In the genomic region with DNA sequence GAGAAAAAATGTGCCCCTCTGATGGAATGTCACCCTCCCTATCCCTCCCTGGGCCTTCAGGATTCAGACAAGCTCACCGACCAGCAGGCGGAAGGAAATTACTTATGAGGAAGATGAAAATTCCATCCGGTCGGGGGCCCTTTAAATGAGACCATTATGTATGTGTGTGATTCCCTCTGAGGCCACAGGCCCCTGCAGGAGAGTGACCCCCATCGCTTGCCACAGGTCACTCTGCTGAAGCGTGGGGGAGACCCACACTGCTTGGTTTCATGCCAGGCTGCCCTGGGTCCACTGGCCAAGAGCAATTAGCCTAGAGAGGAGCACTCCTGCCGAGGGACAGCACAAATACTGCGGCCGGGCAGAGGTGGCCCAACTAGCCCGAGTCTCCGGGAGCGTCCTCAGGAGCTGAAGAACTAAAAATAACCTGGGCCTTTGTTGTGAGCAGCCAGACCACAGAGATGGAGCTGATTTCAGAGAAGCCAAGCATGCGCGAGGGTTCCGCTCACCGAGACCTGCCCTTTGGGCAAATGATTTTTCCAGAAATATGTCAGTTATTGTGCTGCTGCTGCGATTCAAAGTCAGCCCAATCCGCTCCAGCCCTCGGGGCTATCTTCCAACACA, we compare ENCODE assay signal across 13 cellular contexts.
DNase-seq lines count a peak whose midpoint lies in the region; ATAC-seq and TF ChIP-seq lines count a peak whose summit lies in the region.
"Had no signal": no experiment of that assay in that cellular context is flagged by ENCODE, and none has a peak within 500 bp of the region (broad histone marks: within the 10 kb centered on the region; RNA-seq: fewer than 3 reads in every experiment).

No MANE protein-coding gene starts in this region.

- H3K9me3 Mint-ChIP-seq in activated CD4-positive, alpha-beta memory T cell treated with anti-CD3 and anti-CD28 coated beads, Interleukin-2, amount 10 ng/mL, durations not matched to agents 7 days and 5 days, result no peaks in the 10 kb centered on the region

- H3K4me1 Mint-ChIP-seq in activated CD4-positive, alpha-beta memory T cell treated with anti-CD3 and anti-CD28 coated beads, Interleukin-2, amount 10 ng/mL, durations not matched to agents 7 days and 5 days, result peaks cover 5% of the 10 kb centered on the region

- no peaks in the 10 kb centered on the region for H4K20me1 ChIP-seq in mammary epithelial cell (ENCODE audit: insufficient read depth, low read length)

- peak overlapping the region; percentile 90 for H2AFZ ChIP-seq in mammary epithelial cell (ENCODE audit: low read depth, low read length)

- H3K36me3 Mint-ChIP-seq in activated CD4-positive, alpha-beta memory T cell treated with anti-CD3 and anti-CD28 coated beads, Interleukin-2, amount 10 ng/mL, durations not matched to agents 7 days and 5 days (ENCODE audit: low read depth), result no peaks in the 10 kb centered on the region
- H3K36me3 Mint-ChIP-seq: CD4-positive, CD25-positive, alpha-beta regulatory T cell had no signal

- CTCF ChIA-PET in mammary epithelial cell (lab: Charles Lee; ENCODE audit: low non-redundant PET), result interaction anchor here (0.6 kb wide), 1 partner anchor 19 kb away, joined by 4 read pairs; no protein-coding TSS in a partner anchor
- CTCF ChIA-PET in activated CD4-positive, alpha-beta memory T cell treated with anti-CD3 and anti-CD28 coated beads, Interleukin-2, amount 10 ng/mL, durations not matched to agents 7 days and 5 days (lab: Charles Lee), result no interaction called here

- TF ChIP-seq CTCF in mammary epithelial cell (conservative IDR thresholded peaks at IDR 0.05 in 1 of 2, IDR thresholded peaks at IDR 0.05 in 1 of 2; ENCODE audit: extremely low read depth in 1 of 2, insufficient read depth in 1 of 2, low read depth in 1 of 2, low read length in 2 of 2), result no peak
- TF ChIP-seq CTCF in right atrium auricular region (IDR thresholded peaks at IDR 0.05), result no peak
- no peak for TF ChIP-seq CTCF in psoas muscle (IDR thresholded peaks at IDR 0.05)

- in situ Hi-C loops in mammary epithelial cell (cut with MboI; ENCODE audit: low sequenced_read_pairs in 2 of 2), result no loop called here

- H3K4me2 ChIP-seq in mammary epithelial cell (ENCODE audit: insufficient read depth, low read depth, low read length), result peak overlapping the region; percentile 11

- H3K36me3 ChIP-seq in mammary epithelial cell (ENCODE audit: insufficient read depth, low read length), result no peaks in the 10 kb centered on the region
- no peaks in the 10 kb centered on the region for H3K36me3 ChIP-seq in right atrium auricular region
- H3K36me3 ChIP-seq in psoas muscle (ENCODE audit: insufficient read depth in 1 of 2, low read depth in 1 of 2), result no peaks in the 10 kb centered on the region

- peaks cover 48% of the 10 kb centered on the region for H3K4me1 ChIP-seq in mammary epithelial cell (ENCODE audit: insufficient read depth, low read length)
- peaks cover 0 to 59% of the 10 kb centered on the region in 2 donors for H3K4me1 ChIP-seq in right atrium auricular region
- H3K4me1 ChIP-seq in psoas muscle, result peaks cover 56% of the 10 kb centered on the region

- dilution Hi-C loops in mammary epithelial cell (cut with HindIII; ENCODE audit: low sequenced_read_pairs), result no loop called here

- peaks cover 25% of the 10 kb centered on the region for H3K27me3 Mint-ChIP-seq in activated CD4-positive, alpha-beta memory T cell treated with anti-CD3 and anti-CD28 coated beads, Interleukin-2, amount 10 ng/mL, durations not matched to agents 7 days and 5 days

- no peak overlapping the region for H3K27ac Mint-ChIP-seq in activated CD4-positive, alpha-beta memory T cell treated with anti-CD3 and anti-CD28 coated beads, Interleukin-2, amount 10 ng/mL, durations not matched to agents 7 days and 5 days
- H3K27ac Mint-ChIP-seq: CD4-positive, CD25-positive, alpha-beta regulatory T cell had no signal

- H3K4me3 Mint-ChIP-seq in activated CD4-positive, alpha-beta memory T cell treated with anti-CD3 and anti-CD28 coated beads, Interleukin-2, amount 10 ng/mL, durations not matched to agents 7 days and 5 days, result no peak overlapping the region
- H3K4me3 Mint-ChIP-seq: CD4-positive, CD25-positive, alpha-beta regulatory T cell had no signal

- BruUV-seq in mammary epithelial cell (replicated peaks; lab: Mats Ljungman, UMichigan), result no TSS peak

- WGBS in mammary epithelial cell (ENCODE audit: low coverage, missing lambda C conversion rate), result 33% methylated on average over 15 of the region's 19 CpGs
- 19 to 33% (median 26%) methylated on average over 18 to 19 of the region's 19 CpGs for WGBS in psoas muscle, 3 donors

- no peaks in the 10 kb centered on the region for H3K9me3 ChIP-seq in mammary epithelial cell (replicated peaks; ENCODE audit: insufficient read depth, low read length)
- no peaks in the 10 kb centered on the region for H3K9me3 ChIP-seq in right atrium auricular region
- H3K9me3 ChIP-seq in psoas muscle, result no peaks in the 10 kb centered on the region

- H3K27ac ChIP-seq in mammary epithelial cell (ENCODE audit: insufficient read depth, low read depth, low read length) (peak overlapping the region; percentile 27), right atrium auricular region (peak overlapping the region; percentile 81 to 82), psoas muscle (peak overlapping the region; percentile 88)

- intact Hi-C loops in mammary epithelial cell (cut with micrococcal nuclease), result loop anchor here (5.0 kb wide), 2 partner anchors 50 to 275 kb away; a partner anchor contains a TSS
- intact Hi-C loops in psoas muscle (cut with DNase I), result loop anchor here in 1 of 2 donors (5.0 kb wide), 1 partner anchor 275 kb away; a partner anchor contains a TSS

- no peak overlapping the region for H3K9ac ChIP-seq in mammary epithelial cell (ENCODE audit: insufficient read depth, low read length)

- H3K79me2 ChIP-seq in mammary epithelial cell (ENCODE audit: insufficient read depth, low read length), result no peaks in the 10 kb centered on the region

- H3K27me3 ChIP-seq in mammary epithelial cell (ENCODE audit: insufficient read depth, low read length), result no peaks in the 10 kb centered on the region
- H3K27me3 ChIP-seq in right atrium auricular region, result no peaks in the 10 kb centered on the region
- no peaks in the 10 kb centered on the region for H3K27me3 ChIP-seq in psoas muscle (ENCODE audit: insufficient read depth in 3 of 3, low read length in 2 of 3)

- DNase-seq in EL (peak; percentile 79), mammary epithelial cell (peak; percentile 32), right atrium auricular region (ENCODE audit: low spot score) (no peak), psoas muscle (peak in 1 of 2 donors; percentile 35), SKM-1 (lab: John Stamatoyannopoulos, UW; ENCODE audit: unreplicated experiment) (no peak)
- no peak for DNase-seq in activated CD4-positive, alpha-beta memory T cell treated with anti-CD3 and anti-CD28 coated beads, Interleukin-2, amount 10 ng/mL, durations not matched to agents 7 days and 5 days
- DNase-seq: activated gamma-delta T cell treated with Interleukin-2 at 50 U/mL for 16 hours; CD4-positive, CD25-positive, alpha-beta regulatory T cell; effector memory CD4-positive, alpha-beta T cell; NCI-H1930 had no signal

- peak; percentile 67 to 81 (median 72) for ATAC-seq in psoas muscle
- ATAC-seq in GM19351 (IDR thresholded peaks at IDR 0.05; ENCODE audit: unreplicated experiment), result no peak
- ATAC-seq in HG02852 (IDR thresholded peaks at IDR 0.05; ENCODE audit: unreplicated experiment), result no peak
- ATAC-seq: activated CD4-positive, CD25-positive, alpha-beta regulatory T cell treated with anti-CD3 and anti-CD28 coated beads, Interleukin-2, amount 50 U/mL, for 24 hours had no signal

- POLR2A ChIA-PET in activated CD4-positive, alpha-beta memory T cell treated with anti-CD3 and anti-CD28 coated beads, Interleukin-2, amount 10 ng/mL, durations not matched to agents 7 days and 5 days (lab: Charles Lee), result no interaction called here

- H3K4me3 ChIP-seq in mammary epithelial cell (replicated peaks in 1 of 3; ENCODE audit: insufficient read depth in 1 of 3, low read depth in 2 of 3, low read length in 3 of 3) (no peak overlapping the region), right atrium auricular region (no peak overlapping the region), psoas muscle (peak overlapping the region; percentile 34)

Comparison
In these comparisons a context has a peak if more than half of its experiments do, and no peak if none do; other contexts are left out.
1. DNase-seq: peak in EL (single experiment) and mammary epithelial cell (single experiment); none in right atrium auricular region (single experiment), activated CD4-positive, alpha-beta memory T cell treated with anti-CD3 and anti-CD28 coated beads, Interleukin-2, amount 10 ng/mL, durations not matched to agents 7 days and 5 days (single experiment) and SKM-1 (single experiment).
2. H3K27ac ChIP-seq: peak in every context shown above with its lines; median percentile 88 in psoas muscle; 82 in right atrium auricular region; 27 in mammary epithelial cell.
3. ATAC-seq: peak in psoas muscle (4 of 4); none in GM19351 (single experiment) and HG02852 (single experiment).